In the genomic region with DNA sequence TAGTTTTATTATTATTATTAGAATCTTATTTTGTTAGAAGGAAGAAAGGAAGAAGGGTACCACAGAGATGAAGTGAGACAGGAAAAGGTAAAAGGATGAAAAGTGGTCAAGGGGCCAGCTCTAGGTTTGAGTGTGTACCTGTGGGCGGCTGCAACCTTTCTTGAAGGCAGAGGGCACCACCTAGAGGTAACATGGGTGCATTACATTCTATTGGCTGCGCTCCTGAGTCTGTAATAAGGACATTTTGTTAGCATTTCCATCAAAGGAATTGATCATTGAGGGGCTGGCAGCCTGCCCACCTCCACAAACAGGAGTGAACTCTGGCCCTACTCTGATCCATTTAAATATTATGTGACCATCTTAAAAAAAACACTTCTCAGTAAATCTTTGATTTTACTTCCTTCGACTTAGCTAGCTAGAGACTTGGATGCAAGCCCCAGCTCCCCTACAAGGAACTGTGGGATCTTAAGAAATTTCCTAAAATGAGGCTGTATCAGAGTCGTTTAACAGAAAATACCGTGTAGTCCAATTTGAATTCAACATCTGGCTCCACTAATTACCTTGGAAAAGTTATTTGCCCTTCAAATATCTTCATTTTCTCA, we compare ENCODE assay signal across 8 cellular contexts.
DNase-seq lines count a peak whose midpoint lies in the region; ATAC-seq, FAIRE-seq and TF ChIP-seq lines count a peak whose summit lies in the region.

No MANE protein-coding gene starts in this region.

- H3K79me2 ChIP-seq in H1 (ENCODE audit: control insufficient read depth in 1 of 2, insufficient read depth in 2 of 2, low read length in 2 of 2) = no peaks in the 10 kb centered on the region

- FAIRE-seq in HTR-8/SVneo (lab: Jason Lieb, UNC) (no peak), H1 (lab: Jason Lieb, UNC) (peak; percentile 52)

- no peak overlapping the region for H3K4me2 ChIP-seq in H1 (ENCODE audit: insufficient read depth in 1 of 2, low read depth in 2 of 2, low read length in 2 of 2)

- H3K14ac ChIP-seq in H1 (ENCODE audit: insufficient read length) = no peak overlapping the region

- no peak overlapping the region for H2BK15ac ChIP-seq in H1 (ENCODE audit: low read length)

- no peaks in the 10 kb centered on the region for H3K9me3 ChIP-seq in H1 (ENCODE audit: insufficient read depth in 2 of 2, low read depth in 1 of 2, low read length in 1 of 2)

- no peak overlapping the region for H3K4ac ChIP-seq in H1 (replicated peaks; ENCODE audit: insufficient read length, low read depth, low read length)

- no peaks in the 10 kb centered on the region for H3K36me3 ChIP-seq in H1 (ENCODE audit: control insufficient read depth in 2 of 4, insufficient read depth in 4 of 4, low read length in 3 of 4)

- H3K4me1 ChIP-seq in H1 (replicated peaks in 1 of 4; ENCODE audit: control insufficient read depth in 3 of 4, insufficient read depth in 4 of 4, low read length in 3 of 4) = no peaks in the 10 kb centered on the region; a peak in 1 of 7 replicates

- WGBS in H1 (ENCODE audit: extremely low coverage in 1 of 2, insufficient coverage in 1 of 2, insufficient read length in 1 of 2, insufficient replicate concordance in 2 of 2, low coverage in 1 of 2, low lambda C conversion rate in 2 of 2, missing lambda C conversion rate in 1 of 2), 2 experiments = 48% methylated on average over 5 of the region's 5 CpGs; no CpG with 5 or more reads in 1 of the 2 experiments

- peak in 2 of 3 donors; percentile 3 to 11 for DNase-seq in stimulated activated CD4-positive, alpha-beta T cell treated with anti-CD3 and anti-CD28 coated beads, Interleukin-12 subunit alpha, Interleukin-12 subunit beta, amount 100 ng/mL, for 48 hours (ENCODE audit: low read depth in 2 of 3, low spot score in 1 of 3)
- DNase-seq in stimulated activated CD4-positive, alpha-beta T cell treated with anti-CD3 and anti-CD28 coated beads, Interleukin-4, amount 100 ng/mL, for 1 hour = no peak
- DNase-seq in HTR-8/SVneo (ENCODE audit: insufficient read length, low spot score) = peak; percentile 25
- peak; percentile 59 for DNase-seq in RWPE1 (ENCODE audit: low spot score)
- DNase-seq in H1 (ENCODE audit: low read depth in 1 of 2, low spot score in 2 of 2) = peak; percentile 54 to 76
- peak; percentile 40 for DNase-seq in midbrain (lab: John Stamatoyannopoulos, UW)
- DNase-seq in OCI-M2 (lab: John Stamatoyannopoulos, UW; ENCODE audit: unreplicated experiment) = no peak

- peak; percentile 95 to 96 for TF ChIP-seq RAD21 in H1 (IDR thresholded peaks at IDR 0.05 in 1 of 2, conservative IDR thresholded peaks at IDR 0.05 in 1 of 2; ENCODE audit: low read depth in 2 of 2, low read length in 2 of 2)

- no peaks in the 10 kb centered on the region for H3K23me2 ChIP-seq in H1 (ENCODE audit: low read depth, low read length)

- no peak overlapping the region for H3K23ac ChIP-seq in H1 (ENCODE audit: insufficient read length)

- 0 out of 2 replicates have a peak overlapping the region, but pooled peaks have one; percentile 14 for H2AFZ ChIP-seq in H1 (ENCODE audit: low read length)

- no peaks in the 10 kb centered on the region for H3K79me1 ChIP-seq in H1 (ENCODE audit: low read depth, low read length)

- no peaks in the 10 kb centered on the region for H4K20me1 ChIP-seq in H1 (replicated peaks in 1 of 2; ENCODE audit: control insufficient read depth in 1 of 2, insufficient read depth in 2 of 2, low read length in 2 of 2)

- H2BK5ac ChIP-seq in H1 (ENCODE audit: low read depth, low read length) = no peak overlapping the region

- CTCF ChIA-PET in RWPE1 (lab: Yijun Ruan, JAX) (interaction anchor here (0.5 to 3.2 kb wide), 18 partner anchors 25 to 1463 kb away, joined by 3 to 23 read pairs (median 4); no protein-coding TSS in a partner anchor), H1 (lab: Charles Lee; ENCODE audit: partially characterized antibody) (interaction anchor here (0.6 to 8.5 kb wide), 46 partner anchors 8 to 1307 kb away, joined by 3 to 160 read pairs (median 3); no protein-coding TSS in a partner anchor)

- H2AK5ac ChIP-seq in H1 (ENCODE audit: low read depth, low read length) = no peak overlapping the region

- no peaks in the 10 kb centered on the region for H3K27me3 ChIP-seq in H1 (replicated peaks in 1 of 4; ENCODE audit: control insufficient read depth in 3 of 4, extremely low read depth in 1 of 4, insufficient read depth in 3 of 4, low read length in 3 of 4)

- no peak overlapping the region for H3K4me3 ChIP-seq in H1 (ENCODE audit: extremely low read depth in 1 of 4, insufficient read depth in 2 of 4, low read depth in 3 of 4, low read length in 4 of 4)

- no peak overlapping the region for H4K8ac ChIP-seq in H1 (ENCODE audit: extremely low read depth, insufficient read depth, low read length)

- H3K9ac ChIP-seq in H1 (replicated peaks in 1 of 4; ENCODE audit: extremely low read depth in 1 of 4, low read depth in 3 of 4, low read length in 3 of 4) = no peak overlapping the region

- ATAC-seq in GM21825 (IDR thresholded peaks at IDR 0.05; ENCODE audit: unreplicated experiment) = peak; percentile 95

- peak; percentile 82 for TF ChIP-seq CTCF in RWPE1 (conservative IDR thresholded peaks at IDR 0.05; ENCODE audit: low read depth)
- peak; percentile 66 to 89 (median 87) for TF ChIP-seq CTCF in H1 (IDR thresholded peaks at IDR 0.05; ENCODE audit: control extremely low read depth in 1 of 3, insufficient read depth in 1 of 3, low read depth in 1 of 3, low read length in 3 of 3)

- H3K27ac ChIP-seq in RWPE1 (no peak overlapping the region), H1 (ENCODE audit: low read depth, low read length) (no peak overlapping the region)

- H4K91ac ChIP-seq in H1 (replicated peaks; ENCODE audit: insufficient read length, low read length) = no peak overlapping the region

- no peak overlapping the region for H2BK20ac ChIP-seq in H1 (ENCODE audit: low read length)

- TF ChIP-seq POLR2A in H1 (IDR thresholded peaks at IDR 0.05; ENCODE audit: control extremely low read depth in 1 of 2, low read depth in 2 of 2, low read length in 2 of 2) = no peak

- H3K56ac ChIP-seq in H1 (replicated peaks; ENCODE audit: insufficient read length, low read depth, low read length) = no peak overlapping the region

- no peak overlapping the region for H2BK12ac ChIP-seq in H1 (ENCODE audit: low read depth, low read length)

- no peak overlapping the region for H2BK120ac ChIP-seq in H1 (replicated peaks; ENCODE audit: low read depth, low read length)

- H4K5ac ChIP-seq in H1 (ENCODE audit: insufficient read length, low read depth, low read length) = no peak overlapping the region

- TF ChIP-seq EP300 in H1 (IDR thresholded peaks at IDR 0.05; ENCODE audit: borderline replicate concordance in 1 of 2, low read depth in 2 of 2, low read length in 2 of 2) = no peak

- POLR2A ChIA-PET in RWPE1 (lab: Yijun Ruan, JAX; ENCODE audit: low non-redundant PET) = no interaction called here
- POLR2A ChIA-PET in H1 (lab: Charles Lee; ENCODE audit: partially characterized antibody) = no interaction called here

- no peak overlapping the region for H3K18ac ChIP-seq in H1 (ENCODE audit: extremely low read depth, low read length)

TF ChIP-seq in H1, 55 proteins besides CTCF, POLR2A, EP300 and RAD21:
- TF ChIP-seq YY1 (IDR thresholded peaks at IDR 0.05; ENCODE audit: low read depth, low read length) (0 out of 2 replicates have a peak, but pooled peaks have one; percentile 27), BACH1 (IDR thresholded peaks at IDR 0.05; ENCODE audit: low read length) (no peak), USF2 (IDR thresholded peaks at IDR 0.05; ENCODE audit: low read length) (no peak), KDM1A (IDR thresholded peaks at IDR 0.05; ENCODE audit: borderline replicate concordance, low read length) (no peak), EGR1 (IDR thresholded peaks at IDR 0.05; ENCODE audit: borderline replicate concordance, low read depth, low read length) (0 out of 2 replicates have a peak, but pooled peaks have one; percentile 9)

Comparison
In these comparisons a context has a peak if more than half of its experiments do, and no peak if none do; other contexts are left out.
1. DNase-seq: peak in stimulated activated CD4-positive, alpha-beta T cell treated with anti-CD3 and anti-CD28 coated beads, Interleukin-12 subunit alpha, Interleukin-12 subunit beta, amount 100 ng/mL, for 48 hours (2 of 3), HTR-8/SVneo (single experiment), RWPE1 (single experiment), H1 (2 of 2) and midbrain (single experiment); none in stimulated activated CD4-positive, alpha-beta T cell treated with anti-CD3 and anti-CD28 coated beads, Interleukin-4, amount 100 ng/mL, for 1 hour (single experiment) and OCI-M2 (single experiment).